6 cellular contexts compared by ENCODE assay signal in the genomic region with DNA sequence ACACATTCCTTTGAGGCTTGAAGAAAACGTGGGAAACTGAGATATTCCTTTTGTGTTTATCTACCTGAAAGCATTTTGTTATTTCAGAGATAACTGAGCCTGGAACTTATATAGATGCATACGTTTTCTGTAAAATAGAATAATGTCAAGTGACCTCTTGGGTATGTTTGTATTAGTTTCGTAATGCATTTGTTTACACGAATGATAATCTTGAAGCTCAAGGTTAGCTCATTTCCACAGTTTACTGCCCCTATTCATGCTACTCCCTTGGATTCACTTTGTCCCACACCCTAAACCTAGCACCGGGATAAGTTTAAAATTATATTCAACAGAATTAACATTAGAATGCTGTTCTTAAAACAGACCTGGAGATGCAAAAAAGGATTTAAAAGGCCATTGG.
"Had no signal": no experiment of that assay in that cellular context is flagged by ENCODE, and none has a peak within 500 bp of the region (broad histone marks: within the 10 kb centered on the region; RNA-seq: fewer than 3 reads in every experiment).

No MANE protein-coding gene starts in this region.

- FAIRE-seq: G401.6, GM12891, GM18507, GM19239 had no signal

- DNase-seq: GDM1, GF-D8 had no signal
